Comparison of ENCODE assay signal across 9 cellular contexts in genomic region chr3:187139126-187139894, GRCh38. TPM values are rescaled to one million over a fixed set of nuclear protein-coding genes. Genes with fewer than 3 reads are reported as not detected.
DNase-seq lines count a peak whose midpoint lies in the region; ATAC-seq, FAIRE-seq and TF ChIP-seq lines count a peak whose summit lies in the region.
"Had no signal": no experiment of that assay in that cellular context is flagged by ENCODE, and none has a peak within 500 bp of the region (broad histone marks: within the 10 kb centered on the region; RNA-seq: fewer than 3 reads in every experiment).

RPL39L (minus strand) TSS chr3:187139496; CDS start chr3:187121300, 18,196 bp downstream.

- H3K27me3 ChIP-seq in H1 (replicated peaks in 1 of 4; ENCODE audit: control insufficient read depth in 3 of 4, extremely low read depth in 1 of 4, insufficient read depth in 3 of 4, low read length in 3 of 4): no peaks in the 10 kb centered on the region

- no peak within 1 kb of the TSS for H2BK12ac ChIP-seq in H1 (ENCODE audit: low read depth, low read length)

- H4K8ac ChIP-seq in H1 (ENCODE audit: extremely low read depth, insufficient read depth, low read length): peak within 1 kb of the TSS; percentile 97; the same call in 1 of the 2 replicates

- peak within 1 kb of the TSS; percentile 91 for H3K18ac ChIP-seq in H1 (ENCODE audit: extremely low read depth, low read length)

- H3K9me3 ChIP-seq in H1 (ENCODE audit: insufficient read depth in 2 of 2, low read depth in 1 of 2, low read length in 1 of 2) (peaks cover 0 to 9% of the 10 kb centered on the region in 2 experiments; a peak in 3 of 4 replicates), mesodermal cell (ENCODE audit: control insufficient read depth, low read length) (peaks cover 8% of the 10 kb centered on the region)

- H3K36me3 ChIP-seq in H1 (ENCODE audit: control insufficient read depth in 2 of 4, insufficient read depth in 4 of 4, low read length in 3 of 4) (peaks cover 0 to 24% (median 7%) of the 10 kb centered on the region in 4 experiments; a peak in 3 of 8 replicates), mesodermal cell (ENCODE audit: control insufficient read depth, insufficient read depth, low read length) (no peaks in the 10 kb centered on the region)

- H3K23ac ChIP-seq in H1 (ENCODE audit: insufficient read length): no peak within 1 kb of the TSS

- peak within 1 kb of the TSS; percentile 83 for H4K5ac ChIP-seq in H1 (ENCODE audit: insufficient read length, low read depth, low read length)

- H2BK20ac ChIP-seq in H1 (ENCODE audit: low read length): no peak within 1 kb of the TSS

- H3K79me2 ChIP-seq in H1 (ENCODE audit: control insufficient read depth in 1 of 2, insufficient read depth in 2 of 2, low read length in 2 of 2): peaks cover 0 to 4% of the 10 kb centered on the region in 2 experiments; a peak in 2 of 4 replicates

- H3K4me3 ChIP-seq in AG09309 (ENCODE audit: control insufficient read depth, low read depth, low read length) (peak within 1 kb of the TSS; percentile 65), H1 (ENCODE audit: extremely low read depth in 1 of 4, insufficient read depth in 2 of 4, low read depth in 3 of 4, low read length in 4 of 4) (peak within 1 kb of the TSS; percentile 49 to 72 (median 59)), mesodermal cell (ENCODE audit: extremely low read depth, insufficient read depth, low read length, poor library complexity, severe bottlenecking) (peak within 1 kb of the TSS; percentile 24)

- H3K27ac ChIP-seq in H1 (ENCODE audit: low read depth, low read length) (peak within 1 kb of the TSS; percentile 78), mesodermal cell (ENCODE audit: low read depth, low read length, severe bottlenecking) (no peak within 1 kb of the TSS)

- H3K79me1 ChIP-seq in H1 (ENCODE audit: low read depth, low read length): 0 out of 2 replicates have a peak, but pooled peaks cover 2% of the 10 kb centered on the region

- H3K9ac ChIP-seq in H1 (replicated peaks in 1 of 4; ENCODE audit: extremely low read depth in 1 of 4, low read depth in 3 of 4, low read length in 3 of 4): peak within 1 kb of the TSS; percentile 80 to 92 (median 86)

- CTCF ChIA-PET in H1 (lab: Charles Lee; ENCODE audit: partially characterized antibody): interaction anchor here (0.5 to 9.3 kb wide), 40 partner anchors 11 to 1655 kb away, joined by 3 to 95 read pairs (median 4); partner anchors contain the start of gene RTP1

- peak within 1 kb of the TSS; percentile 87 for H2BK5ac ChIP-seq in H1 (ENCODE audit: low read depth, low read length)

- peak within 1 kb of the TSS; percentile 96; the same call in 1 of the 2 replicates for H2AFZ ChIP-seq in H1 (ENCODE audit: low read length)

- peak; percentile 53 to 69; a peak in 3 of 4 replicates for TF ChIP-seq RAD21 in H1 (IDR thresholded peaks at IDR 0.05 in 1 of 2, conservative IDR thresholded peaks at IDR 0.05 in 1 of 2; ENCODE audit: low read depth in 2 of 2, low read length in 2 of 2)

- no peak for FAIRE-seq in H1 (lab: Jason Lieb, UNC)
- FAIRE-seq: colon had no signal

- no peak within 1 kb of the TSS for H3K4ac ChIP-seq in H1 (replicated peaks; ENCODE audit: insufficient read length, low read depth, low read length)

- peak within 1 kb of the TSS; percentile 83 for H3K56ac ChIP-seq in H1 (replicated peaks; ENCODE audit: insufficient read length, low read depth, low read length)

- peak in 1 of 2 experiments; percentile 50; a peak in 1 of 3 replicates for TF ChIP-seq EP300 in H1 (IDR thresholded peaks at IDR 0.05; ENCODE audit: borderline replicate concordance in 1 of 2, low read depth in 2 of 2, low read length in 2 of 2)

- H4K91ac ChIP-seq in H1 (replicated peaks; ENCODE audit: insufficient read length, low read length): peak within 1 kb of the TSS; percentile 66

- peak; percentile 78 to 93 for TF ChIP-seq POLR2A in H1 (IDR thresholded peaks at IDR 0.05; ENCODE audit: control extremely low read depth in 1 of 2, low read depth in 2 of 2, low read length in 2 of 2)

- ATAC-seq in GM18867 (IDR thresholded peaks at IDR 0.05; ENCODE audit: unreplicated experiment) (peak; percentile 97), HG03097 (IDR thresholded peaks at IDR 0.05; ENCODE audit: low FRiP score, unreplicated experiment) (peak; percentile 96)

- peaks cover 2% of the 10 kb centered on the region; the same call in 1 of the 2 replicates for H3K23me2 ChIP-seq in H1 (ENCODE audit: low read depth, low read length)

- peak; percentile 95 for TF ChIP-seq CTCF in AG09309 (IDR thresholded peaks at IDR 0.05; ENCODE audit: control insufficient read depth, insufficient read depth, low read depth, low read length, missing control alignments)
- peak; percentile 88 to 90 (median 90) for TF ChIP-seq CTCF in H1 (IDR thresholded peaks at IDR 0.05; ENCODE audit: control extremely low read depth in 1 of 3, insufficient read depth in 1 of 3, low read depth in 1 of 3, low read length in 3 of 3)

- H2BK15ac ChIP-seq in H1 (ENCODE audit: low read length): no peak within 1 kb of the TSS

- H3K4me1 ChIP-seq in H1 (replicated peaks in 1 of 4; ENCODE audit: control insufficient read depth in 3 of 4, insufficient read depth in 4 of 4, low read length in 3 of 4): peaks cover 0 to 3% (median 0%) of the 10 kb centered on the region in 4 experiments; a peak in 2 of 7 replicates
- no peaks in the 10 kb centered on the region for H3K4me1 ChIP-seq in mesodermal cell (ENCODE audit: control insufficient read depth, insufficient read depth, low read length, poor library complexity, severe bottlenecking)

- H4K20me1 ChIP-seq in H1 (replicated peaks in 1 of 2; ENCODE audit: control insufficient read depth in 1 of 2, insufficient read depth in 2 of 2, low read length in 2 of 2): no peaks in the 10 kb centered on the region

- H3K4me2 ChIP-seq in H1 (ENCODE audit: insufficient read depth in 1 of 2, low read depth in 2 of 2, low read length in 2 of 2): peak within 1 kb of the TSS; percentile 49 to 78

- DNase-seq in AG09309 (ENCODE audit: low read depth) (peak; percentile 23), NCI-H524 (lab: John Stamatoyannopoulos, UW) (peak; percentile 88 to 92), H1 (ENCODE audit: low read depth in 1 of 2, low spot score in 2 of 2) (peak; percentile 75 to 95)
- peak; percentile 66 to 91 for DNase-seq in activated CD8-positive, alpha-beta memory T cell treated with anti-CD3 and anti-CD28 coated beads for 1 hour (ENCODE audit: extremely low read depth in 1 of 2, low read depth in 1 of 2)
- peak; percentile 85 to 86 for DNase-seq in stimulated activated CD8-positive, alpha-beta memory T cell treated with anti-CD3 and anti-CD28 coated beads, Interleukin-15, amount 100 ng/mL, for 4 hours (ENCODE audit: low read depth in 2 of 2)

- H3K14ac ChIP-seq in H1 (ENCODE audit: insufficient read length): no peak within 1 kb of the TSS

- no peak within 1 kb of the TSS for H2BK120ac ChIP-seq in H1 (replicated peaks; ENCODE audit: low read depth, low read length)

- POLR2A ChIA-PET in H1 (lab: Charles Lee; ENCODE audit: partially characterized antibody): interaction anchor here (0.9 to 2.3 kb wide), 7 partner anchors 10 to 356 kb away, joined by 3 to 9 read pairs (median 5); partner anchors contain the start of gene EIF4A2

- peak within 1 kb of the TSS; percentile 4; the same call in 1 of the 2 replicates for H2AK5ac ChIP-seq in H1 (ENCODE audit: low read depth, low read length)

- WGBS in H1 (ENCODE audit: extremely low coverage in 1 of 2, insufficient coverage in 1 of 2, insufficient read length in 1 of 2, insufficient replicate concordance in 2 of 2, low coverage in 1 of 2, low lambda C conversion rate in 2 of 2, missing lambda C conversion rate in 1 of 2), 2 experiments: 3% methylated on average over 49 of the region's 69 CpGs; no CpG with 5 or more reads in 1 of the 2 experiments
- 81 to 85% methylated on average over 48 to 68 of the region's 69 CpGs for WGBS in mesodermal cell (ENCODE audit: insufficient coverage in 2 of 2), 2 experiments

TF ChIP-seq in H1, 55 proteins besides CTCF, POLR2A, EP300 and RAD21 (continues in another document):
- TF ChIP-seq POLR2AphosphoS5 (IDR thresholded peaks at IDR 0.05; ENCODE audit: low read depth, low read length) (peak; percentile 92), FOSL1 (IDR thresholded peaks at IDR 0.05; ENCODE audit: insufficient read depth, low read depth, low read length) (0 out of 2 replicates have a peak, but pooled peaks have one; percentile 10), CHD1 (IDR thresholded peaks at IDR 0.05; ENCODE audit: low read depth, low read length) (no peak), EGR1 (IDR thresholded peaks at IDR 0.05; ENCODE audit: borderline replicate concordance, low read depth, low read length) (peak; percentile 52; the same call in 1 of the 2 replicates), CREB1 (IDR thresholded peaks at IDR 0.05) (peak; percentile 11; the same call in 1 of the 2 replicates), KDM5A (IDR thresholded peaks at IDR 0.05; ENCODE audit: low read length) (no peak), TAF1 (IDR thresholded peaks at IDR 0.05; ENCODE audit: low read depth, low read length) (peak; percentile 76), CHD2 (IDR thresholded peaks at IDR 0.05; ENCODE audit: low read length) (peak; percentile 73), RBBP5 (IDR thresholded peaks at IDR 0.05; ENCODE audit: borderline replicate concordance, low read depth, low read length) (no peak; the same call in 1 of the 2 replicates), BRCA1 (IDR thresholded peaks at IDR 0.05; ENCODE audit: low read depth, low read length) (peak; percentile 57; the same call in 1 of the 2 replicates), NANOG (IDR thresholded peaks at IDR 0.05; ENCODE audit: insufficient read depth, low read depth, low read length, poor library complexity, severe bottlenecking) (peak; percentile 55), USF2 (IDR thresholded peaks at IDR 0.05; ENCODE audit: low read length) (no peak)

RNA-seq across cellular contexts. Expression of gene RPL39L, which starts in this region (rescaled TPM):
- total RNA-seq in H1 (2021; fragmentation: NEBNext Ultra II Directional; extraction: Animal tissue kit (Norgen Biotek cat#: 25700)): 67.7 and 77.0 TPM in 2 replicates
- 36.8 and 51.8 TPM in 2 replicates for polyA plus RNA-seq in H1 (2011; rRNA removed)
- polyA plus RNA-seq in H1 (2011; cell fraction: cytosol; rRNA removed): 59.5 TPM
- 43.3 TPM for polyA plus RNA-seq in H1 (2011; cell fraction: nucleus; rRNA removed)
- 96.0 to 139 TPM (median 107 TPM) in 4 replicates for polyA plus RNA-seq in H1 (2012, experiment 1 of 2)
- polyA plus RNA-seq in H1 (2012, experiment 2 of 2): 131 TPM
- 96.7 TPM for polyA plus RNA-seq in H1 (2013, experiment 1 of 2)
- 93.2 TPM for polyA plus RNA-seq in H1 (2013, experiment 2 of 2)
- 28.6 and 30.4 TPM in 2 replicates for polyA minus RNA-seq in H1 (2011; rRNA and poly(A)+ RNA removed)
- 68.5 TPM for polyA minus RNA-seq in H1 (2011; cell fraction: cytosol; rRNA and poly(A)+ RNA removed)
- polyA minus RNA-seq in H1 (2011; cell fraction: nucleus; rRNA and poly(A)+ RNA removed): 96.7 TPM
- 7.0 TPM for polyA plus RNA-seq in mesodermal cell (2013, experiment 1 of 2)
- polyA plus RNA-seq in mesodermal cell (2013, experiment 2 of 2): 7.0 TPM

Comparison
In these comparisons a context has a peak if more than half of its experiments do, and no peak if none do; other contexts are left out.
1. DNase-seq: peak in every context shown above with its lines; median percentile 90 in NCI-H524; 86 in stimulated activated CD8-positive, alpha-beta memory T cell treated with anti-CD3 and anti-CD28 coated beads, Interleukin-15, amount 100 ng/mL, for 4 hours; 85 in H1; 78 in activated CD8-positive, alpha-beta memory T cell treated with anti-CD3 and anti-CD28 coated beads for 1 hour; 23 in AG09309.